17 cellular contexts compared by ENCODE assay signal in genomic region chr21:24658016-24658415, GRCh38.
"Had no signal": no experiment of that assay in that cellular context is flagged by ENCODE, and none has a peak within 500 bp of the region (broad histone marks: within the 10 kb centered on the region; RNA-seq: fewer than 3 reads in every experiment).

No MANE protein-coding gene starts in this region.

- H3K4me1 Mint-ChIP-seq: activated CD4-positive, alpha-beta T cell treated with anti-CD3 and anti-CD28 coated beads for 36 hours; activated naive CD8-positive, alpha-beta T cell treated with anti-CD3 and anti-CD28 coated beads for 36 hours; activated T-helper 17 cell treated with anti-CD3 and anti-CD28 coated beads, Interleukin-2, amount 50 U/mL, for 72 hours; nephron progenitor cell; WTC11 had no signal

- H3K4me3 Mint-ChIP-seq: activated CD4-positive, alpha-beta T cell treated with anti-CD3 and anti-CD28 coated beads for 36 hours; activated naive CD8-positive, alpha-beta T cell treated with anti-CD3 and anti-CD28 coated beads for 36 hours; activated T-helper 17 cell treated with anti-CD3 and anti-CD28 coated beads, Interleukin-2, amount 50 U/mL, for 72 hours; nephron progenitor cell; WTC11 had no signal

- H3K9me3 Mint-ChIP-seq: activated naive CD8-positive, alpha-beta T cell treated with anti-CD3 and anti-CD28 coated beads for 36 hours had no signal

- DNase-seq: activated CD4-positive, alpha-beta T cell treated with anti-CD3 and anti-CD28 coated beads for 36 hours; activated CD4-positive, alpha-beta T cell treated with anti-CD3 and anti-CD28 coated beads, Interleukin-2, amount 50 U/mL, for 48 hours; activated naive CD4-positive, alpha-beta T cell; activated naive CD8-positive, alpha-beta T cell treated with anti-CD3 and anti-CD28 coated beads for 36 hours; activated T-cell treated with anti-CD3 and anti-CD28 coated beads for 4 hours; amniotic stem cell; foreskin melanocyte; hypothalamus; left ventricle myocardium inferior; mammary epithelial cell; nephron progenitor cell; occipital lobe; stimulated activated CD4-positive, alpha-beta T cell treated with anti-CD3 and anti-CD28 coated beads, Interleukin-2, amount 100 ng/mL, for 24 hours; stimulated activated naive CD4-positive, alpha-beta T cell treated with Interleukin-2 at 50 U/mL for 16 hours had no signal

- H3K27ac Mint-ChIP-seq: activated CD4-positive, alpha-beta T cell treated with anti-CD3 and anti-CD28 coated beads for 36 hours; activated naive CD8-positive, alpha-beta T cell treated with anti-CD3 and anti-CD28 coated beads for 36 hours; activated T-helper 17 cell treated with anti-CD3 and anti-CD28 coated beads, Interleukin-2, amount 50 U/mL, for 72 hours; nephron progenitor cell; progenitor cell of endocrine pancreas; WTC11 had no signal

- H3K27me3 Mint-ChIP-seq: activated CD4-positive, alpha-beta T cell treated with anti-CD3 and anti-CD28 coated beads for 36 hours; activated naive CD8-positive, alpha-beta T cell treated with anti-CD3 and anti-CD28 coated beads for 36 hours; activated T-helper 17 cell treated with anti-CD3 and anti-CD28 coated beads, Interleukin-2, amount 50 U/mL, for 72 hours; progenitor cell of endocrine pancreas had no signal

- H3K36me3 Mint-ChIP-seq: activated naive CD8-positive, alpha-beta T cell treated with anti-CD3 and anti-CD28 coated beads for 36 hours had no signal
